10 cellular contexts compared by ENCODE assay signal in genomic region chr12:52836042-52836466, GRCh38. TPM values are rescaled to one million over a fixed set of nuclear protein-coding genes. Genes with fewer than 3 reads are reported as not detected.
DNase-seq lines count a peak whose midpoint lies in the region; TF ChIP-seq lines count a peak whose summit lies in the region.
"Had no signal": no experiment of that assay in that cellular context is flagged by ENCODE, and none has a peak within 500 bp of the region (broad histone marks: within the 10 kb centered on the region; RNA-seq: fewer than 3 reads in every experiment).

No MANE protein-coding gene starts in this region.

- no peaks in the 10 kb centered on the region for H3K9me3 Mint-ChIP-seq in Calu3 (ENCODE audit: low read depth, unreplicated experiment)

- intact Hi-C loops in Calu3 (cut with micrococcal nuclease; ENCODE audit: unreplicated experiment) = no loop called here

- no peak overlapping the region for H3K27ac Mint-ChIP-seq in Calu3 (ENCODE audit: unreplicated experiment)

- H3K36me3 ChIP-seq in brain microvascular endothelial cell (replicated peaks) = no peaks in the 10 kb centered on the region

- in situ Hi-C loops in brain microvascular endothelial cell (cut with HindIII; ENCODE audit: low pct_ligation_motif_present, low sequenced_read_pairs) = no loop called here

- H3K4me1 Mint-ChIP-seq in Calu3 (ENCODE audit: low read depth, unreplicated experiment) = peaks cover 22% of the 10 kb centered on the region

- H3K27me3 ChIP-seq in brain microvascular endothelial cell (replicated peaks) = no peaks in the 10 kb centered on the region

- H3K27me3 Mint-ChIP-seq in Calu3 (ENCODE audit: unreplicated experiment) = peaks cover 16% of the 10 kb centered on the region

- no peak overlapping the region for H3K4me3 ChIP-seq in brain microvascular endothelial cell (ENCODE audit: low read depth, low read length)

- no TSS peak for BruUV-seq in Calu3 (replicated peaks; lab: Mats Ljungman, UMichigan)

- H3K27ac ChIP-seq in brain microvascular endothelial cell = peak overlapping the region; percentile 74

- CTCF ChIA-PET in Calu3 (lab: Charles Lee) = no interaction called here

- TF ChIP-seq CTCF in Calu3 (IDR thresholded peaks at IDR 0.05; ENCODE audit: unreplicated experiment) (no peak), brain microvascular endothelial cell (IDR thresholded peaks at IDR 0.05; ENCODE audit: low read depth, low read length, missing control alignments) (no peak)

- no peaks in the 10 kb centered on the region for H3K36me3 Mint-ChIP-seq in Calu3 (ENCODE audit: insufficient read depth, unreplicated experiment)

- peak; percentile 17 for DNase-seq in Calu3
- peak; percentile 34 to 42 for DNase-seq in activated CD4-positive, alpha-beta T cell treated with anti-CD3 and anti-CD28 coated beads for 24 hours (ENCODE audit: low read depth in 2 of 2)
- DNase-seq in brain microvascular endothelial cell = peak; percentile 86
- DNase-seq in stimulated activated CD4-positive, alpha-beta T cell treated with anti-CD3 and anti-CD28 coated beads, Interleukin-15, amount 100 ng/mL, for 24 hours = peak; percentile 76
- DNase-seq in NCI-H1694 (lab: John Stamatoyannopoulos, UW) = no peak
- DNase-seq in NCI-H1694 treated with DMSO at 0.1 percent for 48 hours (lab: John Stamatoyannopoulos, UW) = no peak
- no peak for DNase-seq in NAMALWA (ENCODE audit: low spot score)
- no peak for DNase-seq in nucleus accumbens (lab: John Stamatoyannopoulos, UW)

- no peak overlapping the region for H3K4me3 Mint-ChIP-seq in Calu3 (ENCODE audit: low read depth, unreplicated experiment)

RNA-seq across cellular contexts. Expression of gene KRT79, which starts 1.9 kb away (rescaled TPM):
- 0.24 TPM in 1 of 2 replicates, not detected in the other for total RNA-seq in Calu3 (2022)
- total RNA-seq: fibroblast of lung, sciatic nerve had no signal

RNA-seq across cellular contexts. Expression of gene KRT78, which starts 12.7 kb away (rescaled TPM):
- 0.59 and 0.69 TPM in 2 replicates for total RNA-seq in Calu3 (2022)
- total RNA-seq: fibroblast of lung, sciatic nerve had no signal

RNA-seq across cellular contexts. Expression of gene KRT4, which starts 22.1 kb away (rescaled TPM):
- not detected in 2 replicates for total RNA-seq in Calu3 (2022)
- total RNA-seq: sciatic nerve had no signal

RNA-seq across cellular contexts. Expression of gene KRT3, which starts 40.1 kb away (rescaled TPM):
- total RNA-seq in Calu3 (2022) = not detected in 2 replicates
- total RNA-seq: fibroblast of lung, sciatic nerve had no signal

RNA-seq across cellular contexts. Expression of gene KRT76, which starts 58.9 kb away (rescaled TPM):
- not detected in 2 replicates for total RNA-seq in Calu3 (2022)
- total RNA-seq: fibroblast of lung, sciatic nerve had no signal

Comparison
In these comparisons a context has a peak if more than half of its experiments do, and no peak if none do; other contexts are left out.
1. DNase-seq: peak in Calu3 (single experiment), activated CD4-positive, alpha-beta T cell treated with anti-CD3 and anti-CD28 coated beads for 24 hours (2 of 2), brain microvascular endothelial cell (single experiment) and stimulated activated CD4-positive, alpha-beta T cell treated with anti-CD3 and anti-CD28 coated beads, Interleukin-15, amount 100 ng/mL, for 24 hours (single experiment); none in NCI-H1694 (single experiment), NCI-H1694 treated with DMSO at 0.1 percent for 48 hours (single experiment), NAMALWA (single experiment) and nucleus accumbens (0 of 56).